1 cellular context compared by ENCODE assay signal in the genomic region with DNA sequence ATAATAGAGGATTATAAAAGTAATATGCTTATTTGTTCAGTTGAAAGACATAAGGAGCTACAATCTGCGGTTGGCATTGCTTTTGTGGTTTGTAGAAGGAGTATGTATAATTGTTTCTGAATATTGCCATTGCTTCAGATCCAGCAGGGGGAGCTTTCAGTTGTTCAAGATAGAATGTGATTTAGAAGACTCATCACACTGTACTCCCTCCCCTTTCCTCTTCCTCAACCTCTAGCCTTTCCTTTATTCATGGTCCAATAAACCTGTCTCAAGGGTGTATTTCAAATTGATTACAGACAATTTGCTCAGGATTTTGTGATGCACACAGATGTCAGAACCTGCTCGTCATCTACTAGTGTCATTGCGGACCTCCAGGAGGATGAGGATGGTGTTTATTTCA.
TF ChIP-seq lines count a peak whose summit lies in the region.

No MANE protein-coding gene starts in this region.

TF ChIP-seq in K562, 482 proteins besides CTCF, POLR2A, EP300 and RAD21 (continued from another document):
- TF ChIP-seq, protein P1, sequence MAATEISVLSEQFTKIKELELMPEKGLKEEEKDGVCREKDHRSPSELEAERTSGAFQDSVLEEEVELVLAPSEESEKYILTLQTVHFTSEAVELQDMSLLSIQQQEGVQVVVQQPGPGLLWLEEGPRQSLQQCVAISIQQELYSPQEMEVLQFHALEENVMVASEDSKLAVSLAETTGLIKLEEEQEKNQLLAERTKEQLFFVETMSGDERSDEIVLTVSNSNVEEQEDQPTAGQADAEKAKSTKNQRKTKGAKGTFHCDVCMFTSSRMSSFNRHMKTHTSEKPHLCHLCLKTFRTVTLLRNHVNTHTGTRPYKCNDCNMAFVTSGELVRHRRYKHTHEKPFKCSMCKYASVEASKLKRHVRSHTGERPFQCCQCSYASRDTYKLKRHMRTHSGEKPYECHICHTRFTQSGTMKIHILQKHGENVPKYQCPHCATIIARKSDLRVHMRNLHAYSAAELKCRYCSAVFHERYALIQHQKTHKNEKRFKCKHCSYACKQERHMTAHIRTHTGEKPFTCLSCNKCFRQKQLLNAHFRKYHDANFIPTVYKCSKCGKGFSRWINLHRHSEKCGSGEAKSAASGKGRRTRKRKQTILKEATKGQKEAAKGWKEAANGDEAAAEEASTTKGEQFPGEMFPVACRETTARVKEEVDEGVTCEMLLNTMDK (IDR thresholded peaks at IDR 0.05; ENCODE audit: borderline replicate concordance, insufficient read depth, low read depth, low read length, poor library complexity, severe bottlenecking) = peak; percentile 67
- TF ChIP-seq, protein P2, sequence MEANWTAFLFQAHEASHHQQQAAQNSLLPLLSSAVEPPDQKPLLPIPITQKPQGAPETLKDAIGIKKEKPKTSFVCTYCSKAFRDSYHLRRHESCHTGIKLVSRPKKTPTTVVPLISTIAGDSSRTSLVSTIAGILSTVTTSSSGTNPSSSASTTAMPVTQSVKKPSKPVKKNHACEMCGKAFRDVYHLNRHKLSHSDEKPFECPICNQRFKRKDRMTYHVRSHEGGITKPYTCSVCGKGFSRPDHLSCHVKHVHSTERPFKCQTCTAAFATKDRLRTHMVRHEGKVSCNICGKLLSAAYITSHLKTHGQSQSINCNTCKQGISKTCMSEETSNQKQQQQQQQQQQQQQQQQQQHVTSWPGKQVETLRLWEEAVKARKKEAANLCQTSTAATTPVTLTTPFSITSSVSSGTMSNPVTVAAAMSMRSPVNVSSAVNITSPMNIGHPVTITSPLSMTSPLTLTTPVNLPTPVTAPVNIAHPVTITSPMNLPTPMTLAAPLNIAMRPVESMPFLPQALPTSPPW (CRISPR knock-in tag; IDR thresholded peaks at IDR 0.05) = peak; percentile 28; the same call in 1 of the 2 replicates
